23 cellular contexts compared by ENCODE assay signal in the genomic region with DNA sequence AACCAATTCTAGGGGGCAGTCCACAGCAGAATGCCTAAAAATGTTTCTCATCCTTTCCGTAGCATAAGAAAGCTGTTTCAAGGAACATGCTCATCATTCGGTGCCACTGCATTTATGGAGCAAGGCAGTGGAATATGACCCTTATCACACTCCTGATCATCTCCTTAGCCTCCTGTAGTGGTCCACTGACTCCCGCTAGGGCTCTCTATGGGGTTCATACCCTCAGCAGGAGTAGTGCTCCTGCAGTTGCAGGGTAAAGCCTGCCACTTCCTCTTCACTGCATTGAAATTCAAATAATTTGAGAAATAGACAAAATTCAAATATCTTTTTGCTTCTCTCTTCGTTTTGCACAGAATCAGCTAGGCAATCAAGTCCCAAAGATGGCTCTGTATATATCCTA.
"Had no signal": no experiment of that assay in that cellular context is flagged by ENCODE, and none has a peak within 500 bp of the region (broad histone marks: within the 10 kb centered on the region; RNA-seq: fewer than 3 reads in every experiment).

No MANE protein-coding gene starts in this region.

- H3K4me3 ChIP-seq: cardiac muscle cell, PC-9 had no signal

- H3K27ac Mint-ChIP-seq: activated CD4-positive, alpha-beta memory T cell treated with anti-CD3 and anti-CD28 coated beads, Interleukin-2, amount 10 ng/mL, durations not matched to agents 7 days and 5 days; activated CD4-positive, alpha-beta T cell treated with anti-CD3 and anti-CD28 coated beads for 36 hours; activated naive CD4-positive, alpha-beta T cell treated with anti-CD3 and anti-CD28 coated beads for 36 hours; activated naive CD8-positive, alpha-beta T cell; activated T-helper 17 cell treated with anti-CD3 and anti-CD28 coated beads, Interleukin-2, amount 50 U/mL, for 72 hours; T-helper 17 cell had no signal

- ATAC-seq: activated CD4-positive, alpha-beta T cell treated with anti-CD3 and anti-CD28 coated beads for 36 hours; activated T-helper 17 cell treated with anti-CD3 and anti-CD28 coated beads, Interleukin-2, amount 50 U/mL, for 72 hours; T-helper 17 cell had no signal

- H3K27me3 ChIP-seq: brain microvascular endothelial cell, cardiac muscle cell had no signal

- H3K27me3 Mint-ChIP-seq: activated CD4-positive, alpha-beta memory T cell treated with anti-CD3 and anti-CD28 coated beads, Interleukin-2, amount 10 ng/mL, durations not matched to agents 7 days and 5 days; activated CD4-positive, alpha-beta T cell treated with anti-CD3 and anti-CD28 coated beads for 36 hours; activated naive CD8-positive, alpha-beta T cell; activated T-helper 17 cell treated with anti-CD3 and anti-CD28 coated beads, Interleukin-2, amount 50 U/mL, for 72 hours; T-helper 17 cell had no signal

- H3K4me3 Mint-ChIP-seq: activated CD4-positive, alpha-beta memory T cell treated with anti-CD3 and anti-CD28 coated beads, Interleukin-2, amount 10 ng/mL, durations not matched to agents 7 days and 5 days; activated CD4-positive, alpha-beta T cell treated with anti-CD3 and anti-CD28 coated beads for 36 hours; activated naive CD4-positive, alpha-beta T cell treated with anti-CD3 and anti-CD28 coated beads for 36 hours; activated naive CD8-positive, alpha-beta T cell; activated T-helper 17 cell treated with anti-CD3 and anti-CD28 coated beads, Interleukin-2, amount 50 U/mL, for 72 hours; T-helper 17 cell had no signal

- H3K27ac ChIP-seq: brain microvascular endothelial cell, cardiac muscle cell, PC-9 had no signal

- H3K36me3 Mint-ChIP-seq: activated naive CD8-positive, alpha-beta T cell had no signal

- H3K36me3 ChIP-seq: brain microvascular endothelial cell, cardiac muscle cell had no signal

- H3K9me3 Mint-ChIP-seq: activated CD4-positive, alpha-beta memory T cell treated with anti-CD3 and anti-CD28 coated beads, Interleukin-2, amount 10 ng/mL, durations not matched to agents 7 days and 5 days; activated naive CD4-positive, alpha-beta T cell treated with anti-CD3 and anti-CD28 coated beads for 36 hours; activated T-helper 17 cell treated with anti-CD3 and anti-CD28 coated beads, Interleukin-2, amount 50 U/mL, for 72 hours had no signal

- DNase-seq: activated CD4-positive, alpha-beta memory T cell treated with anti-CD3 and anti-CD28 coated beads, Interleukin-2, amount 10 ng/mL, durations not matched to agents 7 days and 5 days; activated CD4-positive, alpha-beta T cell treated with anti-CD3 and anti-CD28 coated beads for 36 hours; activated CD4-positive, alpha-beta T cell treated with anti-CD3 and anti-CD28 coated beads, Interleukin-2, amount 50 U/mL, for 1 hour; activated CD4-positive, CD25-positive, alpha-beta regulatory T cell; activated gamma-delta T cell; activated naive CD4-positive, alpha-beta T cell treated with anti-CD3 and anti-CD28 coated beads for 36 hours; activated T-cell treated with anti-CD3 and anti-CD28 coated beads for 4 hours; activated T-cell treated with anti-CD3 and anti-CD28 coated beads, Interleukin-2, amount 50 U/mL, for 48 hours; amygdala; brain microvascular endothelial cell; NCI-H1105 treated with DMSO at 0.1 percent for 48 hours; NCI-H2029; NCI-H2107; NCI-H2171 treated with DMSO at 0.1 percent for 48 hours; NCI-H226; NCI-H526 treated with DMSO at 0.1 percent for 48 hours; PC-9; SHP77 treated with DMSO at 0.1 percent for 48 hours; T-helper 17 cell; T-helper 9 cell had no signal

- H3K4me1 Mint-ChIP-seq: activated CD4-positive, alpha-beta memory T cell treated with anti-CD3 and anti-CD28 coated beads, Interleukin-2, amount 10 ng/mL, durations not matched to agents 7 days and 5 days; activated CD4-positive, alpha-beta T cell treated with anti-CD3 and anti-CD28 coated beads for 36 hours; activated T-helper 17 cell treated with anti-CD3 and anti-CD28 coated beads, Interleukin-2, amount 50 U/mL, for 72 hours; T-helper 17 cell had no signal
